ENCODE assay signal across 12 cellular contexts in the genomic region with DNA sequence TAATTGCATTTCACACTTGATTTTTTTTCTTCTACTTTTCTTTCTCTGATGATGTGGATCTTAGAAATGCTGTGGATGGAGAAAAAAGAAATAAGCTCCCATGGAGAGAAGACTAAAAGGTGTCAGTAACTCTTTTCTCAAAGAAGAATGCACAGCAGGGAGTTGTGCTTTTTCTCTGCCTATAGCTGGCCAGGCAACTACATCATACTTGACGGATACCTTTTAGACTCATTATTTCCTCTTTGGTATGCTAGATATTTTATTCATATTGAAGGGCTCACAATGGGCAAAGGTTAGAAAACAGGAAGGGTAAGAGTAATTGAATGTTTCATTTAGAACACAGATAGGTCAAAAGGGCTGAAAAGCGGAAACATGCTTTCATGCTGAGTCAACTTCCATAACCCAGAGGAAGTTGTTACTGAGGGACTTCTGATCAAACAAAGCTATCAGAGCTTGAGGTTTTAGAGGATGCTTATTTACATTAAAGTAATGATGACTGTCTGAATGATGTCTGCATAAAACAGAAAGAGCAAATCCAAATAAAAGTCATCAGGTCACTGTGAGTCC.
A peak's percentile ranks its signal among the peaks of the same experiment; 100 is the strongest.
DNase-seq lines count a peak whose midpoint lies in the region; ATAC-seq, FAIRE-seq and TF ChIP-seq lines count a peak whose summit lies in the region.
"Had no signal": no experiment of that assay in that cellular context is flagged by ENCODE, and none has a peak within 500 bp of the region (broad histone marks: within the 10 kb centered on the region; RNA-seq: fewer than 3 reads in every experiment).

No MANE protein-coding gene starts in this region.

- no peak overlapping the region for H3K14ac ChIP-seq in mesenchymal stem cell (ENCODE audit: low read length in 2 of 2)

- no peak overlapping the region for H2BK5ac ChIP-seq in mesenchymal stem cell (ENCODE audit: low read depth, low read length, poor library complexity, severe bottlenecking)

- DNase-seq in Caki2 (ENCODE audit: low read depth) (peak; percentile 33), NB4 (ENCODE audit: low read depth) (peak; percentile 7), bronchial epithelial cell (ENCODE audit: low read depth) (peak; percentile 48), mesenchymal stem cell (peak; percentile 72), lower leg skin (ENCODE audit: low spot score in 2 of 2) (no peak), SHP77 (lab: John Stamatoyannopoulos, UW) (no peak)
- DNase-seq: activated T-cell treated with anti-CD3 and anti-CD28 coated beads for 4 hours, MG63, NCI-H446 treated with DMSO at 0.1 percent for 48 hours had no signal

- no peak overlapping the region for H2BK12ac ChIP-seq in mesenchymal stem cell (ENCODE audit: low read length in 2 of 2)

- ATAC-seq in HG03439 (IDR thresholded peaks at IDR 0.05; ENCODE audit: unreplicated experiment): no peak
- no peak for ATAC-seq in GM18511 (IDR thresholded peaks at IDR 0.05; ENCODE audit: unreplicated experiment)

- H3K4ac ChIP-seq in mesenchymal stem cell (ENCODE audit: low read depth in 1 of 2, low read length in 2 of 2): no peak overlapping the region

- 4% methylated on average over 1 of the region's 2 CpGs for WGBS in mesenchymal stem cell
- 68 to 77% methylated on average over 2 of the region's 2 CpGs for WGBS in lower leg skin, 2 donors

- H3K4me3 ChIP-seq in NB4 (ENCODE audit: low read depth, low read length) (no peak overlapping the region), bronchial epithelial cell (ENCODE audit: low read depth, low read length) (no peak overlapping the region), mesenchymal stem cell (ENCODE audit: insufficient read depth in 1 of 2, low read depth in 1 of 2, low read length in 2 of 2) (no peak overlapping the region), lower leg skin (ENCODE audit: low read depth, poor library complexity, severe bottlenecking) (no peak overlapping the region)
- H3K4me3 ChIP-seq: MG63 had no signal

- intact Hi-C loops in lower leg skin (cut with DNase I; ENCODE audit: low total_unique reads): no loop called here

- H3K23ac ChIP-seq in mesenchymal stem cell (ENCODE audit: low read length in 2 of 2): no peak overlapping the region

- no peak overlapping the region for H4K8ac ChIP-seq in mesenchymal stem cell (ENCODE audit: low read length)

- TF ChIP-seq CTCF in NB4 (IDR thresholded peaks at IDR 0.05; ENCODE audit: low read depth, low read length) (no peak), bronchial epithelial cell (IDR thresholded peaks at IDR 0.05; ENCODE audit: insufficient read depth, low read length, severe bottlenecking) (no peak), lower leg skin (IDR thresholded peaks at IDR 0.05) (no peak)

- H3K79me1 ChIP-seq in mesenchymal stem cell (replicated peaks; ENCODE audit: low read length, poor library complexity, severe bottlenecking): no peaks in the 10 kb centered on the region

- no peak overlapping the region for H2AK5ac ChIP-seq in mesenchymal stem cell (ENCODE audit: low read length, severe bottlenecking)

- H4K91ac ChIP-seq in mesenchymal stem cell (ENCODE audit: low read length): no peak overlapping the region

- H2AFZ ChIP-seq in mesenchymal stem cell (ENCODE audit: low read depth, low read length): no peak overlapping the region

- no peak overlapping the region for H3K9ac ChIP-seq in mesenchymal stem cell (ENCODE audit: low read length)

- H3K27me3 ChIP-seq in bronchial epithelial cell (ENCODE audit: control insufficient read depth, insufficient read depth, low read length) (no peaks in the 10 kb centered on the region), mesenchymal stem cell (ENCODE audit: control insufficient read depth in 1 of 2, insufficient read depth in 1 of 2, low read length in 2 of 2) (no peaks in the 10 kb centered on the region)
- H3K27me3 ChIP-seq: MG63 had no signal

- TF ChIP-seq POLR2A in NB4 (IDR thresholded peaks at IDR 0.05; ENCODE audit: extremely low read depth, insufficient read length) (no peak), lower leg skin (IDR thresholded peaks at IDR 0.05) (no peak)

- H3K18ac ChIP-seq in mesenchymal stem cell (ENCODE audit: low read depth in 1 of 2, low read length in 2 of 2): no peak overlapping the region

- H3K36me3 ChIP-seq in bronchial epithelial cell (ENCODE audit: control insufficient read depth, insufficient read depth, low read length) (no peaks in the 10 kb centered on the region), mesenchymal stem cell (ENCODE audit: control insufficient read depth in 1 of 2, insufficient read depth in 2 of 2, low read depth in 1 of 2, low read length in 2 of 2) (no peaks in the 10 kb centered on the region)
- H3K36me3 ChIP-seq: MG63 had no signal

- H3K4me2 ChIP-seq in mesenchymal stem cell (ENCODE audit: low read length, poor library complexity, severe bottlenecking): no peak overlapping the region

- in situ Hi-C loops in Caki2 (cut with HindIII; ENCODE audit: low pct_unique_long_range_greater_than_20kb, low sequenced_read_pairs): no loop called here

- no peak overlapping the region for H2BK120ac ChIP-seq in mesenchymal stem cell (ENCODE audit: low read depth, low read length)

- H2BK15ac ChIP-seq in mesenchymal stem cell (ENCODE audit: low read depth, poor library complexity, severe bottlenecking): no peak overlapping the region

- peak overlapping the region; percentile 63 for H3K27ac ChIP-seq in mesenchymal stem cell (ENCODE audit: low read length, poor library complexity, severe bottlenecking)
- H3K27ac ChIP-seq: VCaP had no signal

- no peaks in the 10 kb centered on the region for H3K4me1 ChIP-seq in mesenchymal stem cell (ENCODE audit: control insufficient read depth, insufficient read depth, low read depth, low read length)

- H3K9me3 ChIP-seq in mesenchymal stem cell (ENCODE audit: control insufficient read depth, low read length): peaks cover 11% of the 10 kb centered on the region
- H3K9me3 ChIP-seq: MG63 had no signal

- FAIRE-seq in bronchial epithelial cell (lab: Jason Lieb, UNC): no peak

Comparison
In these comparisons a context has a peak if more than half of its experiments do, and no peak if none do; other contexts are left out.
1. DNase-seq: peak in Caki2 (single experiment), NB4 (single experiment), bronchial epithelial cell (single experiment) and mesenchymal stem cell (single experiment); none in lower leg skin (0 of 2) and SHP77 (0 of 2).